Comparison of ENCODE assay signal across 8 cellular contexts in the genomic region with DNA sequence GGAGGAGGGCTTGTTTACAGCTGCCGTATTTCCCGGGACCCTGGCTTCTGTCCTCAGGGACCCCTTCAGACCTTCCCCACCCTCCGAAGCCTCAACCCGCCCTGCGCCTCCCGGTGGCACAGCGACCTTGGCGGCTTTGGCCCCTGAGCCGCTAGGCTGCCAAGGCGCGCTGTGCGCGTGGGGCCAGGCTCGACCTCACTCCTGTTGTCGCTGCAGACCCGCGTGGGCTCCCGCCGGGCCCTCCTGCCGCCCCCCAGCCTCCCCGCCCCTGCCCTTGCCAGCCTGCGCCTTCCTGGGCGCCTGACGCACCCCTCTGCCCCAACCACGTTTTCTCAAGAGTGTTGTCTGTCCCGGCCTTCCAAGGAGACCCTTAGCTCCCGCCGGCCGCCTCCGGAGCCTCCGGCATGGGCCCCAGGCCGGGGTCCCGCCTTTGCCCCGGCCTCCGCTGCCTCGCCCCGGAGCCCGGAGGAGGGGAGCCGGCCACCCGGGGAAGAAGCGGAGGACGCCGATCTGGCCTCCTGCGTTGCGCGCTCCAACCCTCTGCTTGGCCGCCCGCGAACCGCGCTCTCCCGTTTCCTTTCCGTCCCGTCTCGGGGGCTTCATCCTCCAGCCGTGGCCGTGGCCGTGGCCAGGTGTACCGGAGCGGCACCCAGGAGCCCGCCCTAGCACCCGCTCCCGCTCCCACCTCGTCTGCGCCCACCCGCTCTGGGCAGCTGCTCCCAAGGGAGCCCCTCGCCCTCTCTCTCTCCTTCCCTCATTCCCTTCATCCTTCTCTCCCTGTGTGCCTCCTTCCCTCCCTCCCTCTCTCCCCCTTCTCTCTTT. TPM values are rescaled to one million over a fixed set of nuclear protein-coding genes. Genes with fewer than 3 reads are reported as not detected.
DNase-seq lines count a peak whose midpoint lies in the region; ATAC-seq and TF ChIP-seq lines count a peak whose summit lies in the region.

No MANE protein-coding gene starts in this region.

- intact Hi-C loops in OCI-LY7 (cut with micrococcal nuclease; ENCODE audit: unreplicated experiment), result no loop called here
- intact Hi-C loops in mammary epithelial cell (cut with micrococcal nuclease), result no loop called here
- intact Hi-C loops in right lobe of liver (cut with DNase I), result no loop called here

- BruUV-seq in OCI-LY7 (replicated peaks; lab: Mats Ljungman, UMichigan) (no TSS peak), mammary epithelial cell (replicated peaks; lab: Mats Ljungman, UMichigan) (no TSS peak)

- H3K4me3 ChIP-seq in OCI-LY7 (ENCODE audit: low read depth, low read length, poor library complexity, severe bottlenecking) (peak overlapping the region; percentile 59), mammary epithelial cell (replicated peaks in 1 of 3; ENCODE audit: insufficient read depth in 1 of 3, low read depth in 2 of 3, low read length in 3 of 3) (peak overlapping the region; percentile 35 to 46 (median 38)), right lobe of liver (peak overlapping the region; percentile 29 to 43 (median 42))

- H3K4me1 ChIP-seq in OCI-LY7 (ENCODE audit: insufficient read depth, low read length, poor library complexity, severe bottlenecking) (peaks cover 38% of the 10 kb centered on the region), mammary epithelial cell (ENCODE audit: insufficient read depth, low read length) (no peaks in the 10 kb centered on the region), right lobe of liver (peaks cover 0 to 11% (median 3%) of the 10 kb centered on the region in 4 donors)

- TF ChIP-seq POLR2A in right lobe of liver (IDR thresholded peaks at IDR 0.05), result no peak

- H3K79me2 ChIP-seq in OCI-LY7 (ENCODE audit: insufficient read depth, low read depth, low read length), result no peaks in the 10 kb centered on the region
- H3K79me2 ChIP-seq in mammary epithelial cell (ENCODE audit: insufficient read depth, low read length), result no peaks in the 10 kb centered on the region

- TF ChIP-seq CTCF in OCI-LY7 (conservative IDR thresholded peaks at IDR 0.05; ENCODE audit: low read length), result no peak
- TF ChIP-seq CTCF in mammary epithelial cell (conservative IDR thresholded peaks at IDR 0.05 in 1 of 2, IDR thresholded peaks at IDR 0.05 in 1 of 2; ENCODE audit: extremely low read depth in 1 of 2, insufficient read depth in 1 of 2, low read depth in 1 of 2, low read length in 2 of 2), result no peak
- no peak for TF ChIP-seq CTCF in right lobe of liver (IDR thresholded peaks at IDR 0.05)

- H4K20me1 ChIP-seq in OCI-LY7 (ENCODE audit: insufficient read depth, low read length) (no peaks in the 10 kb centered on the region), mammary epithelial cell (ENCODE audit: insufficient read depth, low read length) (no peaks in the 10 kb centered on the region)

- H3K27ac ChIP-seq in OCI-LY7 (ENCODE audit: low read depth, low read length, poor library complexity, severe bottlenecking) (no peak overlapping the region), mammary epithelial cell (ENCODE audit: insufficient read depth, low read depth, low read length) (no peak overlapping the region), right lobe of liver (no peak overlapping the region)

- dilution Hi-C loops in mammary epithelial cell (cut with HindIII; ENCODE audit: low sequenced_read_pairs), result no loop called here

- peaks cover 12% of the 10 kb centered on the region; the same call in 1 of the 2 replicates for H3K36me3 ChIP-seq in OCI-LY7 (ENCODE audit: insufficient read depth, low read length)
- no peaks in the 10 kb centered on the region for H3K36me3 ChIP-seq in mammary epithelial cell (ENCODE audit: insufficient read depth, low read length)
- no peaks in the 10 kb centered on the region for H3K36me3 ChIP-seq in right lobe of liver

- H2AFZ ChIP-seq in OCI-LY7 (ENCODE audit: low read length) (peak overlapping the region; percentile 28), mammary epithelial cell (ENCODE audit: low read depth, low read length) (peak overlapping the region; percentile 63)

- peaks cover 7% of the 10 kb centered on the region for H3K27me3 ChIP-seq in mammary epithelial cell (ENCODE audit: insufficient read depth, low read length)
- no peaks in the 10 kb centered on the region for H3K27me3 ChIP-seq in right lobe of liver

- in situ Hi-C loops in mammary epithelial cell (cut with MboI; ENCODE audit: low sequenced_read_pairs in 2 of 2), result no loop called here

- H3K9ac ChIP-seq in mammary epithelial cell (ENCODE audit: insufficient read depth, low read length), result no peak overlapping the region

- H3K9me3 ChIP-seq in OCI-LY7 (ENCODE audit: low read length), result peaks cover 9% of the 10 kb centered on the region; the same call in 1 of the 2 replicates
- no peaks in the 10 kb centered on the region for H3K9me3 ChIP-seq in mammary epithelial cell (replicated peaks; ENCODE audit: insufficient read depth, low read length)
- no peaks in the 10 kb centered on the region for H3K9me3 ChIP-seq in right lobe of liver

- ATAC-seq in right lobe of liver (peak; percentile 45 to 68 (median 68)), GM18517 (IDR thresholded peaks at IDR 0.05; ENCODE audit: unreplicated experiment) (no peak), GM18870 (IDR thresholded peaks at IDR 0.05; ENCODE audit: unreplicated experiment) (no peak)

- CTCF ChIA-PET in OCI-LY7 (lab: Charles Lee; ENCODE audit: unreplicated experiment), result no interaction called here
- CTCF ChIA-PET in mammary epithelial cell (lab: Charles Lee; ENCODE audit: low non-redundant PET), result no interaction called here

- 0% methylated on average over 9 of the region's 67 CpGs for WGBS in mammary epithelial cell (ENCODE audit: low coverage, missing lambda C conversion rate)
- WGBS in right lobe of liver (ENCODE audit: insufficient coverage, low coverage, low lambda C conversion rate, missing lambda C conversion rate), result 9% methylated on average over 27 of the region's 67 CpGs

- DNase-seq in COR-L47 (lab: John Stamatoyannopoulos, UW) (peak; percentile 8), OCI-LY7 (ENCODE audit: low spot score) (peak; percentile 23), mammary epithelial cell (peak; percentile 32), right lobe of liver (no peak), SK-N-DZ (ENCODE audit: low spot score) (no peak)
- peak in 4 of 6 experiments; percentile 9 to 52 (median 36) for DNase-seq in stimulated activated naive CD4-positive, alpha-beta T cell (lab: John Stamatoyannopoulos, UW)

- H3K9me2 ChIP-seq in OCI-LY7 (ENCODE audit: insufficient read depth, low read length), result no peaks in the 10 kb centered on the region

- H3K4me2 ChIP-seq in OCI-LY7 (ENCODE audit: low read length) (peak overlapping the region; percentile 74), mammary epithelial cell (ENCODE audit: insufficient read depth, low read depth, low read length) (peak overlapping the region; percentile 95)

- POLR2A ChIA-PET in OCI-LY7 (lab: Charles Lee), result interaction anchor here (1.5 kb wide), 1 partner anchor 9 kb away, joined by 5 read pairs; no protein-coding TSS in a partner anchor

RNA-seq across cellular contexts. Expression of a gene that starts 19.9 kb away (rescaled TPM):
- total RNA-seq in OCI-LY7 (2014; rRNA removed; shearing (Covaris generic)), result 134 and 161 TPM in 2 replicates
- 236 and 264 TPM in 2 replicates for total RNA-seq in OCI-LY7 (2022)
- 100 to 1,000 TPM in 1 of 2 donors, 10 to 100 TPM in 1; 85.0 to 110 TPM for total RNA-seq in mammary epithelial cell
- 56.4 TPM for polyA plus RNA-seq in mammary epithelial cell
- polyA minus RNA-seq in mammary epithelial cell, result 105 TPM
- 10 to 100 TPM; 44.9 to 74.5 (median 55.3) TPM for total RNA-seq in right lobe of liver
- polyA plus RNA-seq in SK-N-DZ (2014; cell fraction: cytosol; rRNA removed), result 33.0 and 34.3 TPM in 2 replicates
- 31.6 and 43.3 TPM in 2 replicates for polyA plus RNA-seq in SK-N-DZ (2014; cell fraction: nucleus; rRNA removed)

Comparison
In these comparisons a context has a peak if more than half of its experiments do, and no peak if none do; other contexts are left out.
1. DNase-seq: peak in COR-L47 (single experiment), OCI-LY7 (single experiment), mammary epithelial cell (single experiment) and stimulated activated naive CD4-positive, alpha-beta T cell (4 of 6); none in right lobe of liver (0 of 3) and SK-N-DZ (single experiment).
2. ATAC-seq: peak in right lobe of liver (4 of 4); none in GM18517 (single experiment) and GM18870 (single experiment).
3. Peak in every context shown above with its lines, with median percentiles within 50 percentile points of each other: H3K4me3 ChIP-seq.